In the genomic region with DNA sequence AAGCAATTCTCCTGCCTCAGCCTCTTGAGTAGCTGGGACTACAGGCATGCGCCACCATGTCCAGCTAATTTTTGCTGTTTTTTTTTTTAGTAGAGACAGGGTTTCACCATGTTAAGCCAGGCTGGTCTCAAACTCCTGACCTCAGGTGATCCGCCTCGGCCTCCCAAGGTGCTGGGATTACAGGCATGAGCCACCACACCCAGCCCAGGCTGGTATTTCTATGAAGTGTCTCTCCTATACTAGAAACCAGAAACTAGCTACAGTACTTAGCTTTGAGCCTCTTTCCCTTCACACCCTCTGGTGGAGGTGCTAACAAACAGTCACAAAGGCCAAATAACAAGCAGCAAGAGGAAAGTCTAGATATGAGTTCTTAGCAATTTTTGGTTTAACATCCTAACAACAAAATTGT, we compare ENCODE assay signal across 8 cellular contexts. TPM values are rescaled to one million over a fixed set of nuclear protein-coding genes. Genes with fewer than 3 reads are reported as not detected.
DNase-seq lines count a peak whose midpoint lies in the region; TF ChIP-seq lines count a peak whose summit lies in the region.
"Not testable (repeated sequence)": the region's sequence is repeated elsewhere in the genome, so short reads cannot be mapped to it uniquely, and the experiment has no call there.

No MANE protein-coding gene starts in this region.

- H3K79me1 ChIP-seq in trophoblast cell (ENCODE audit: low read length), result not testable (repeated sequence)

- H3K9me3 Mint-ChIP-seq in activated T-cell treated with anti-CD3 and anti-CD28 coated beads, Interleukin-2, amount 50 U/mL, for 24 hours, result not testable (repeated sequence)

- not testable (repeated sequence) for H2AFZ ChIP-seq in trophoblast cell (ENCODE audit: insufficient read depth, low read length, poor library complexity)

- peak; percentile 62 for TF ChIP-seq CTCF in AG10803 (conservative IDR thresholded peaks at IDR 0.05; ENCODE audit: low read length)
- peak; percentile 70 for TF ChIP-seq CTCF in GM12873 (IDR thresholded peaks at IDR 0.05; ENCODE audit: insufficient read depth, low read depth, low read length, missing control alignments)
- TF ChIP-seq CTCF in kidney epithelial cell (IDR thresholded peaks at IDR 0.05; ENCODE audit: insufficient read depth, low read length, poor library complexity, severe bottlenecking), result peak; percentile 24

- not testable (repeated sequence) for H2BK5ac ChIP-seq in trophoblast cell (ENCODE audit: low read depth, low read length, poor library complexity)

- not testable (repeated sequence) for H3K27me3 ChIP-seq in kidney epithelial cell (ENCODE audit: control insufficient read depth, insufficient read depth, low read length); trophoblast cell (ENCODE audit: insufficient read depth, low read length)

- not testable (repeated sequence) for H3K9me3 ChIP-seq in trophoblast cell (ENCODE audit: insufficient read depth, low read depth, low read length)

- H3K36me3 Mint-ChIP-seq in activated T-cell treated with anti-CD3 and anti-CD28 coated beads, Interleukin-2, amount 50 U/mL, for 24 hours (ENCODE audit: low read depth), result peaks cover 20% of the 10 kb centered on the region

- WGBS in trophoblast cell (ENCODE audit: extremely low coverage, insufficient coverage, insufficient read length), result no CpG with 5 or more reads among the region's 3 CpGs

- H3K9ac ChIP-seq in trophoblast cell (ENCODE audit: low read length), result not testable (repeated sequence)

- in situ Hi-C loops in SK-MEL-5 (cut with HindIII; ENCODE audit: low pct_unique_long_range_greater_than_20kb, low sequenced_read_pairs), result not testable (repeated sequence)

- not testable (repeated sequence) for H3K36me3 ChIP-seq in kidney epithelial cell (ENCODE audit: control insufficient read depth, insufficient read depth, low read length); trophoblast cell (ENCODE audit: control insufficient read depth in 1 of 2, insufficient read depth in 2 of 2, low read length in 2 of 2)

- peak overlapping the region; percentile 17 for H3K4me3 Mint-ChIP-seq in activated T-cell treated with anti-CD3 and anti-CD28 coated beads, Interleukin-2, amount 50 U/mL, for 24 hours

- not testable (repeated sequence) for H3K23ac ChIP-seq in trophoblast cell (ENCODE audit: low read length)

- H3K27me3 Mint-ChIP-seq in activated T-cell treated with anti-CD3 and anti-CD28 coated beads, Interleukin-2, amount 50 U/mL, for 24 hours, result not testable (repeated sequence)

- H2BK12ac ChIP-seq in trophoblast cell (ENCODE audit: low read length), result not testable (repeated sequence)

- not testable (repeated sequence) for H2BK120ac ChIP-seq in trophoblast cell (ENCODE audit: insufficient read depth, low read length, poor library complexity)

- H3K4me3 ChIP-seq in AG10803 (ENCODE audit: low read length); kidney epithelial cell (ENCODE audit: low read depth, low read length); trophoblast cell (ENCODE audit: low read depth, low read length): not testable (repeated sequence)

- peak overlapping the region; percentile 37 for H3K4ac ChIP-seq in trophoblast cell (ENCODE audit: low read depth, low read length)

- peaks cover 7 to 21% of the 10 kb centered on the region in 2 experiments for H3K4me1 ChIP-seq in trophoblast cell (ENCODE audit: control insufficient read depth in 1 of 2, insufficient read depth in 2 of 2, low read length in 2 of 2)

- not testable (repeated sequence) for H3K4me2 ChIP-seq in trophoblast cell (ENCODE audit: low read length)

- peak; percentile 48 for DNase-seq in AG10803 (ENCODE audit: low read depth)
- peak; percentile 37 for DNase-seq in M059J (ENCODE audit: low read depth)
- peak; percentile 56 for DNase-seq in SK-MEL-5 (ENCODE audit: low read depth, low spot score)
- DNase-seq in activated T-cell treated with anti-CD3 and anti-CD28 coated beads, Interleukin-2, amount 50 U/mL, for 24 hours; kidney epithelial cell (ENCODE audit: low read depth): not testable (repeated sequence)
- DNase-seq in effector CD4-positive, alpha-beta T cell, result peak; percentile 22
- DNase-seq in trophoblast cell, result peak; percentile 83 to 88

- peak overlapping the region; percentile 70 for H3K27ac Mint-ChIP-seq in activated T-cell treated with anti-CD3 and anti-CD28 coated beads, Interleukin-2, amount 50 U/mL, for 24 hours

- H3K79me2 ChIP-seq in trophoblast cell (ENCODE audit: control insufficient read depth, insufficient read depth, low read length, poor library complexity), result peaks cover 42% of the 10 kb centered on the region

- not testable (repeated sequence) for H4K91ac ChIP-seq in trophoblast cell (ENCODE audit: low read depth, low read length)

- not testable (repeated sequence) for H2AK5ac ChIP-seq in trophoblast cell (ENCODE audit: low read length)

- H3K18ac ChIP-seq in trophoblast cell (ENCODE audit: low read length), result not testable (repeated sequence)

- not testable (repeated sequence) for H3K14ac ChIP-seq in trophoblast cell (ENCODE audit: low read length)

- H3K27ac ChIP-seq in trophoblast cell (ENCODE audit: low read depth, low read length), result not testable (repeated sequence)

- not testable (repeated sequence) for H4K12ac ChIP-seq in trophoblast cell (ENCODE audit: low read depth, low read length)

- H4K8ac ChIP-seq in trophoblast cell (ENCODE audit: low read depth, low read length), result not testable (repeated sequence)

- peaks cover 89% of the 10 kb centered on the region for H3K4me1 Mint-ChIP-seq in activated T-cell treated with anti-CD3 and anti-CD28 coated beads, Interleukin-2, amount 50 U/mL, for 24 hours (ENCODE audit: low read depth)

RNA-seq across cellular contexts. Expression of a gene that starts 6.4 kb away (rescaled TPM):
- total RNA-seq in M059J (2014; rRNA removed; shearing (Covaris generic)), result 18.4 and 30.7 TPM in 2 replicates
- total RNA-seq in SK-MEL-5 (2014; rRNA removed; shearing (Covaris generic)), result 34.7 and 35.6 TPM in 2 replicates
- polyA plus RNA-seq in SK-MEL-5 (2015; cell fraction: cytosol; rRNA removed), result 27.4 and 38.8 TPM in 2 replicates
- 79.1 and 96.4 TPM in 2 replicates for polyA plus RNA-seq in SK-MEL-5 (2015; cell fraction: nucleus; rRNA removed)
- total RNA-seq in kidney epithelial cell, result 56.2 and 64.5 TPM in 2 replicates
- polyA plus RNA-seq in trophoblast cell (2013), result 34.1 and 34.6 TPM in 2 replicates
